16 cellular contexts compared by ENCODE assay signal in the genomic region with DNA sequence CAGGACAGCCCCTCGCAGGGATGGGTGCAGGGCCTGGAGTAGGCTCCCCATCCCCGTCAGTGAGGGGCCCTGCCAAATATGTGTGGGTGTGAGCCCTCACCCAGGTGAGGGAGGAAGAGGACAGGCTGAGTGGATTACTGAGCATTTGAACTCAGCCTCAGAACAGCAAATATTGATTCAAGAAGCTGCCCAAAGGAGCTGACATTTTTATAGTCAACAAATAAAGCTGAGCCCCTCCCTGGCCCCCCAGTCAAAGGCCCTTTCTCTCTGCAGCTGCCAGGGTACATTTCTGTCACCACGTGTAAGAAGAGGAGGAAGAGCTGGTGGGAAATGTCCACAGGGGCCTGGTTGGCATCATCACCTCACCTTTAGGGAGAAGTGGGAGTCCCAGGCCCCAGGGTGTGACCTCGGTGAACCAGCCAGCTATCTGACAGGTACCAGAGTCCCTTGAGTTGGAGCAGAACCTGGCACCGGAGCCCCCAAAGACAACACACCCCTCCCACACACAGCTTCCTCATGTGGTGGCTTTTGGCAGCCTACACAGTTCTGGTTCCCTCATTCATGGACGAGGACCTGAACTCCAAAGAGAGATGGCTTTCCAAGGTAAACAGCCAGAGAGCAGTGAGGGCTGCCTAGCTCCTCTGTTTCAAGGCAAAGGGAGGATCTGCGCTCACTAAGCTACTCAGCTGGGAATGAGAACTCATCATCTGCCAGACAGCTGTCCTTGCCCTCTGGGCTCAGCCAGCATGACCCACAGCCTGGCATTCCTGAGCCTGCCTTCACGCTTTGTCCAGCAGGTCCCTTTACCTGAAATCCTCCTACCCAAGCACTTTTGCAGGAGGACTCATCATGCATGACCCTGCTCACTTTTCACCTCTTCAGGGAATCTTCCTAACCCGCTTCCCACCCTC. TPM values are rescaled to one million over a fixed set of nuclear protein-coding genes. Genes with fewer than 3 reads are reported as not detected.
DNase-seq lines count a peak whose midpoint lies in the region; ATAC-seq and TF ChIP-seq lines count a peak whose summit lies in the region.
"Had no signal": no experiment of that assay in that cellular context is flagged by ENCODE, and none has a peak within 500 bp of the region (broad histone marks: within the 10 kb centered on the region; RNA-seq: fewer than 3 reads in every experiment).

No MANE protein-coding gene starts in this region.

- CTCF ChIA-PET in activated CD4-positive, alpha-beta memory T cell treated with anti-CD3 and anti-CD28 coated beads, Interleukin-2, amount 10 ng/mL, durations not matched to agents 7 days and 5 days (lab: Charles Lee) = interaction anchor here (1.0 to 1.1 kb wide), 2 partner anchors 27 to 28 kb away, joined by 3 read pairs; no protein-coding TSS in a partner anchor
- CTCF ChIA-PET in activated CD4-positive, alpha-beta memory T cell treated with anti-CD3 and anti-CD28 coated beads for 36 hours (lab: Charles Lee) = interaction anchor here (2.1 kb wide), 1 partner anchor 192 kb away, joined by 6 read pairs; no protein-coding TSS in a partner anchor

- peaks cover under 1% of the 10 kb centered on the region for H3K9me3 Mint-ChIP-seq in activated CD4-positive, alpha-beta memory T cell treated with anti-CD3 and anti-CD28 coated beads, Interleukin-2, amount 10 ng/mL, durations not matched to agents 7 days and 5 days
- H3K9me3 Mint-ChIP-seq in activated CD4-positive, alpha-beta memory T cell treated with anti-CD3 and anti-CD28 coated beads for 36 hours = peaks cover 8% of the 10 kb centered on the region

- TF ChIP-seq CTCF in GM20000 (IDR thresholded peaks at IDR 0.05; ENCODE audit: extremely low read depth, missing control alignments) = no peak

- no peak overlapping the region for H3K27ac Mint-ChIP-seq in activated CD4-positive, alpha-beta memory T cell treated with anti-CD3 and anti-CD28 coated beads, Interleukin-2, amount 10 ng/mL, durations not matched to agents 7 days and 5 days
- no peak overlapping the region for H3K27ac Mint-ChIP-seq in activated CD4-positive, alpha-beta memory T cell treated with anti-CD3 and anti-CD28 coated beads for 36 hours
- H3K27ac Mint-ChIP-seq: activated CD8-positive, alpha-beta T cell treated with anti-CD3 and anti-CD28 coated beads for 36 hours; brain had no signal

- peaks cover 2% of the 10 kb centered on the region for H3K4me1 Mint-ChIP-seq in activated CD4-positive, alpha-beta memory T cell treated with anti-CD3 and anti-CD28 coated beads, Interleukin-2, amount 10 ng/mL, durations not matched to agents 7 days and 5 days
- H3K4me1 Mint-ChIP-seq in activated CD4-positive, alpha-beta memory T cell treated with anti-CD3 and anti-CD28 coated beads for 36 hours (ENCODE audit: low read depth) = no peaks in the 10 kb centered on the region
- H3K4me1 Mint-ChIP-seq: brain had no signal

- H3K36me3 Mint-ChIP-seq in activated CD4-positive, alpha-beta memory T cell treated with anti-CD3 and anti-CD28 coated beads, Interleukin-2, amount 10 ng/mL, durations not matched to agents 7 days and 5 days (ENCODE audit: low read depth) = peaks cover under 1% of the 10 kb centered on the region
- peaks cover 3% of the 10 kb centered on the region for H3K36me3 Mint-ChIP-seq in activated CD4-positive, alpha-beta memory T cell treated with anti-CD3 and anti-CD28 coated beads for 36 hours
- H3K36me3 Mint-ChIP-seq: brain had no signal

- no peak for TF ChIP-seq POLR2A in erythroblast (IDR thresholded peaks at IDR 0.05; ENCODE audit: low read length)

- ATAC-seq in sciatic nerve = peak; percentile 32
- ATAC-seq: activated CD8-positive, alpha-beta T cell treated with anti-CD3 and anti-CD28 coated beads for 36 hours had no signal

- POLR2A ChIA-PET in activated CD4-positive, alpha-beta memory T cell treated with anti-CD3 and anti-CD28 coated beads, Interleukin-2, amount 10 ng/mL, durations not matched to agents 7 days and 5 days (lab: Charles Lee) = interaction anchor here (1.1 kb wide), 1 partner anchor 13 kb away, joined by 3 read pairs; no protein-coding TSS in a partner anchor
- POLR2A ChIA-PET in activated CD4-positive, alpha-beta memory T cell treated with anti-CD3 and anti-CD28 coated beads for 36 hours (lab: Charles Lee) = no interaction called here

- intact Hi-C loops in activated CD4-positive, alpha-beta memory T cell treated with anti-CD3 and anti-CD28 coated beads for 36 hours (cut with micrococcal nuclease) = no loop called here
- intact Hi-C loops in sciatic nerve (cut with DNase I) = no loop called here

- no peaks in the 10 kb centered on the region for H3K27me3 Mint-ChIP-seq in activated CD4-positive, alpha-beta memory T cell treated with anti-CD3 and anti-CD28 coated beads, Interleukin-2, amount 10 ng/mL, durations not matched to agents 7 days and 5 days
- no peaks in the 10 kb centered on the region for H3K27me3 Mint-ChIP-seq in activated CD4-positive, alpha-beta memory T cell treated with anti-CD3 and anti-CD28 coated beads for 36 hours
- H3K27me3 Mint-ChIP-seq: activated CD8-positive, alpha-beta T cell treated with anti-CD3 and anti-CD28 coated beads for 36 hours had no signal

- peak; percentile 7 for DNase-seq in activated CD4-positive, alpha-beta memory T cell treated with anti-CD3 and anti-CD28 coated beads, Interleukin-2, amount 10 ng/mL, durations not matched to agents 7 days and 5 days
- no peak for DNase-seq in activated CD4-positive, alpha-beta memory T cell treated with anti-CD3 and anti-CD28 coated beads for 36 hours
- DNase-seq in NCI-H146 (lab: John Stamatoyannopoulos, UW) (peak; percentile 75), left kidney (ENCODE audit: low read depth, low spot score) (peak; percentile 21), sciatic nerve (ENCODE audit: low spot score) (no peak), erythroblast (lab: John Stamatoyannopoulos, UW) (no peak), GM20000 (ENCODE audit: low spot score) (no peak)
- no peak for DNase-seq in effector CD4-positive, alpha-beta T cell
- DNase-seq: activated CD8-positive, alpha-beta T cell treated with anti-CD3 and anti-CD28 coated beads for 36 hours; activated naive CD4-positive, alpha-beta T cell; IMR-90; mesenchymal stem cell; NCI-H1694; occipital lobe; spleen had no signal

- no peak overlapping the region for H3K4me3 Mint-ChIP-seq in activated CD4-positive, alpha-beta memory T cell treated with anti-CD3 and anti-CD28 coated beads, Interleukin-2, amount 10 ng/mL, durations not matched to agents 7 days and 5 days
- H3K4me3 Mint-ChIP-seq in activated CD4-positive, alpha-beta memory T cell treated with anti-CD3 and anti-CD28 coated beads for 36 hours = no peak overlapping the region
- H3K4me3 Mint-ChIP-seq: activated CD8-positive, alpha-beta T cell treated with anti-CD3 and anti-CD28 coated beads for 36 hours; brain had no signal

RNA-seq across cellular contexts. Expression of a gene that starts 43.0 kb away (rescaled TPM):
- 10 to 100 TPM; 64.5 to 66.1 TPM for total RNA-seq in activated CD4-positive, alpha-beta memory T cell treated with anti-CD3 and anti-CD28 coated beads, Interleukin-2, amount 10 ng/mL, durations not matched to agents 7 days and 5 days
- total RNA-seq in activated CD4-positive, alpha-beta memory T cell treated with anti-CD3 and anti-CD28 coated beads for 36 hours = 10 to 100 TPM; 13.8 to 14.0 TPM
- 37.0 TPM for total RNA-seq in sciatic nerve

Comparison
In these comparisons a context has a peak if more than half of its experiments do, and no peak if none do; other contexts are left out.
1. DNase-seq: peak in activated CD4-positive, alpha-beta memory T cell treated with anti-CD3 and anti-CD28 coated beads, Interleukin-2, amount 10 ng/mL, durations not matched to agents 7 days and 5 days (single experiment), NCI-H146 (single experiment) and left kidney (single experiment); none in activated CD4-positive, alpha-beta memory T cell treated with anti-CD3 and anti-CD28 coated beads for 36 hours (single experiment), sciatic nerve (single experiment), effector CD4-positive, alpha-beta T cell (single experiment), erythroblast (0 of 2) and GM20000 (single experiment).